In the genomic region with DNA sequence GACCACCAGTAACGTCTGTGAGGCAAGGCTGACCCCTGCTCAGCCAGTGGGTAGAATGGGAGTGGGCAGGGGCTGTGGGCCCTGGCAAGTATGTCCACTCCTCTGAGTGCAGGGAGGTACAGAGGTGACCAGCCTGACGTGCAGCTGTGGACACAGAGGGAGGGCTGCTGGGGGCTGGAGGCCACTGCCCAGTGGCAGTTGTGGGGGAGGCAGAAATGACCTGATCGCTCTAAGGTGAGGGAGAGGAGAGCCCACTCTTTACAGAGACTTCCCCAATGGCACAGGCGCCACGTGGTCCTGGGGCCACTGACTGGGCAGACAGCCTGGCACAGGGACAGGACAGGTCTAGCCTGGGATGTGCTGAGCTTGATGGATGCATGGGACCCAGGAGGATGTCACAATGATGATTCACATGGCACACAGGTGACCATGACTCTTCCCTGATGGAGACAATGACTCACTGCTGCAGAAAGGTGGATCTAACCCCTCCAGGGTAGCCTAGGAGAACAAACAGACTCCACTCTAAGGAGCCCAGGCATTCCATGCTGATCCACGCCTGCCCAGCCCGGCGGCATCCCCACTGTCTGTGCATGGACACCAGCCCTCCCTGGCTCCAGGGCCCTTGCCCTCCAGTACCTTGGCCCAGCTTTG, we compare ENCODE assay signal across 9 cellular contexts. TPM values are rescaled to one million over a fixed set of nuclear protein-coding genes. Genes with fewer than 3 reads are reported as not detected.
DNase-seq lines count a peak whose midpoint lies in the region; ATAC-seq and TF ChIP-seq lines count a peak whose summit lies in the region.
"Had no signal": no experiment of that assay in that cellular context is flagged by ENCODE, and none has a peak within 500 bp of the region (broad histone marks: within the 10 kb centered on the region; RNA-seq: fewer than 3 reads in every experiment).

No MANE protein-coding gene starts in this region.

- RAD21 ChIA-PET in HCT116 (lab: Charles Lee; ENCODE audit: low non-redundant PET in 1 of 2, low total read pairs in 2 of 2, uncharacterized antibody in 2 of 2, unreplicated experiment in 2 of 2) = no interaction called here

- intact Hi-C loops in HCT116 (cut with micrococcal nuclease) = no loop called here
- intact Hi-C loops in right cardiac atrium (cut with DNase I) = no loop called here
- intact Hi-C loops in colonic mucosa (cut with DNase I) = loop anchor here (10.0 kb wide), 1 partner anchor 89 kb away; no protein-coding TSS in a partner anchor

- peak; percentile 92 for DNase-seq in HCT116 (ENCODE audit: low read depth, low spot score)
- no peak for DNase-seq in activated CD4-positive, alpha-beta memory T cell treated with anti-CD3 and anti-CD28 coated beads, Interleukin-2, amount 10 ng/mL, durations not matched to agents 7 days and 5 days
- DNase-seq in right cardiac atrium = peak in 2 of 3 donors; percentile 3 to 36
- no peak for DNase-seq in stimulated activated effector memory CD8-positive, alpha-beta T cell treated with anti-CD3 and anti-CD28 coated beads, Interleukin-12 subunit alpha, Interleukin-12 subunit beta, amount 100 ng/mL, for 72 hours (ENCODE audit: low spot score in 2 of 2)
- no peak for DNase-seq in GDM1 (lab: John Stamatoyannopoulos, UW)
- DNase-seq in BE2C = no peak
- no peak for DNase-seq in colonic mucosa

- H3K4me2 ChIP-seq in HCT116 (ENCODE audit: low read length) = peak overlapping the region; percentile 64

- H3K9ac ChIP-seq in HCT116 (ENCODE audit: low read length) (peak overlapping the region; percentile 65), colonic mucosa (ENCODE audit: low read depth in 2 of 2, low read length in 2 of 2) (peak overlapping the region in 1 of 2 donors; percentile 24)

- WGBS in right cardiac atrium = 88% methylated on average over 8 of the region's 8 CpGs

- H3K9me3 ChIP-seq in HCT116 (ENCODE audit: control insufficient read depth in 1 of 2, insufficient read depth in 1 of 2, low read depth in 1 of 2, low read length in 2 of 2) = no peaks in the 10 kb centered on the region
- no peaks in the 10 kb centered on the region for H3K9me3 ChIP-seq in right cardiac atrium (ENCODE audit: control insufficient read depth, low read length)
- H3K9me3 ChIP-seq in BE2C = no peaks in the 10 kb centered on the region
- no peaks in the 10 kb centered on the region for H3K9me3 ChIP-seq in colonic mucosa
- H3K9me3 ChIP-seq: SJSA1 had no signal

- TF ChIP-seq POLR2A in HCT116 (IDR thresholded peaks at IDR 0.05; ENCODE audit: borderline replicate concordance, extremely low read depth, insufficient read depth, insufficient read length) = no peak

- peaks cover 14 to 29% of the 10 kb centered on the region in 2 experiments; a peak in 3 of 4 replicates for H3K36me3 ChIP-seq in HCT116 (ENCODE audit: control insufficient read depth in 1 of 2, insufficient read depth in 2 of 2, low read length in 2 of 2)
- H3K36me3 ChIP-seq in BE2C = peaks cover 37% of the 10 kb centered on the region
- H3K36me3 ChIP-seq in colonic mucosa = no peaks in the 10 kb centered on the region

- H3K27ac Mint-ChIP-seq in activated CD4-positive, alpha-beta memory T cell treated with anti-CD3 and anti-CD28 coated beads, Interleukin-2, amount 10 ng/mL, durations not matched to agents 7 days and 5 days = peak overlapping the region; percentile 26
- H3K27ac Mint-ChIP-seq in stimulated activated effector memory CD8-positive, alpha-beta T cell treated with anti-CD3 and anti-CD28 coated beads, Interleukin-12 subunit alpha, Interleukin-12 subunit beta, amount 100 ng/mL, for 72 hours = peak overlapping the region; percentile 92

- H3K27ac ChIP-seq in HCT116 (ENCODE audit: low read depth, low read length) (peak overlapping the region; percentile 63), right cardiac atrium (ENCODE audit: low read length) (no peak overlapping the region), colonic mucosa (no peak overlapping the region)
- H3K27ac ChIP-seq: SJSA1 had no signal

- H3K4me3 Mint-ChIP-seq in activated CD4-positive, alpha-beta memory T cell treated with anti-CD3 and anti-CD28 coated beads, Interleukin-2, amount 10 ng/mL, durations not matched to agents 7 days and 5 days = no peak overlapping the region
- H3K4me3 Mint-ChIP-seq in stimulated activated effector memory CD8-positive, alpha-beta T cell treated with anti-CD3 and anti-CD28 coated beads, Interleukin-12 subunit alpha, Interleukin-12 subunit beta, amount 100 ng/mL, for 72 hours = peak overlapping the region; percentile 47

- H4K20me1 ChIP-seq in HCT116 (ENCODE audit: insufficient read depth) = peaks cover 7% of the 10 kb centered on the region; the same call in 1 of the 2 replicates

- no peak for TF ChIP-seq CTCF in HCT116 (IDR thresholded peaks at IDR 0.05 in 2 of 3, conservative IDR thresholded peaks at IDR 0.05 in 1 of 3; ENCODE audit: borderline replicate concordance in 1 of 3, insufficient read depth in 1 of 3, low read depth in 2 of 3, low read length in 2 of 3)
- no peak for TF ChIP-seq CTCF in BE2C (IDR thresholded peaks at IDR 0.05; ENCODE audit: low read depth, low read length)
- no peak for TF ChIP-seq CTCF in colonic mucosa (IDR thresholded peaks at IDR 0.05)

- H3K4me1 Mint-ChIP-seq in activated CD4-positive, alpha-beta memory T cell treated with anti-CD3 and anti-CD28 coated beads, Interleukin-2, amount 10 ng/mL, durations not matched to agents 7 days and 5 days = peaks cover 43% of the 10 kb centered on the region
- peaks cover 85% of the 10 kb centered on the region for H3K4me1 Mint-ChIP-seq in stimulated activated effector memory CD8-positive, alpha-beta T cell treated with anti-CD3 and anti-CD28 coated beads, Interleukin-12 subunit alpha, Interleukin-12 subunit beta, amount 100 ng/mL, for 72 hours

- H3K9me2 ChIP-seq in HCT116 (ENCODE audit: insufficient read depth) = no peaks in the 10 kb centered on the region

- peaks cover 16 to 48% of the 10 kb centered on the region in 2 experiments for H3K4me1 ChIP-seq in HCT116 (ENCODE audit: control insufficient read depth in 1 of 2, insufficient read depth in 2 of 2, low read length in 2 of 2)
- no peaks in the 10 kb centered on the region for H3K4me1 ChIP-seq in right cardiac atrium (ENCODE audit: control insufficient read depth, insufficient read depth, low read length)
- H3K4me1 ChIP-seq in BE2C = no peaks in the 10 kb centered on the region
- no peaks in the 10 kb centered on the region for H3K4me1 ChIP-seq in colonic mucosa

- CTCF ChIA-PET in HCT116 (lab: Charles Lee) = interaction anchor here (0.6 kb wide), 1 partner anchor 78 kb away, joined by 3 read pairs; no protein-coding TSS in a partner anchor
- CTCF ChIA-PET in activated CD4-positive, alpha-beta memory T cell treated with anti-CD3 and anti-CD28 coated beads, Interleukin-2, amount 10 ng/mL, durations not matched to agents 7 days and 5 days (lab: Charles Lee) = no interaction called here

- no peaks in the 10 kb centered on the region for H3K27me3 Mint-ChIP-seq in activated CD4-positive, alpha-beta memory T cell treated with anti-CD3 and anti-CD28 coated beads, Interleukin-2, amount 10 ng/mL, durations not matched to agents 7 days and 5 days

- no TSS peak for BruUV-seq in HCT116 (replicated peaks; lab: Mats Ljungman, UMichigan)

- no peak for TF ChIP-seq RAD21 in HCT116 (IDR thresholded peaks at IDR 0.05; ENCODE audit: low read depth)

- peak; percentile 83 for ATAC-seq in HCT116
- no peak for ATAC-seq in right cardiac atrium
- ATAC-seq in stimulated activated effector memory CD8-positive, alpha-beta T cell treated with anti-CD3 and anti-CD28 coated beads, Interleukin-12 subunit alpha, Interleukin-12 subunit beta, amount 100 ng/mL, for 72 hours = peak; percentile 52
- ATAC-seq in GM18907 (IDR thresholded peaks at IDR 0.05; ENCODE audit: unreplicated experiment) = no peak

- H3K9me3 Mint-ChIP-seq in activated CD4-positive, alpha-beta memory T cell treated with anti-CD3 and anti-CD28 coated beads, Interleukin-2, amount 10 ng/mL, durations not matched to agents 7 days and 5 days = no peaks in the 10 kb centered on the region
- H3K9me3 Mint-ChIP-seq in stimulated activated effector memory CD8-positive, alpha-beta T cell treated with anti-CD3 and anti-CD28 coated beads, Interleukin-12 subunit alpha, Interleukin-12 subunit beta, amount 100 ng/mL, for 72 hours = no peaks in the 10 kb centered on the region

- peaks cover 26% of the 10 kb centered on the region for H3K36me3 Mint-ChIP-seq in activated CD4-positive, alpha-beta memory T cell treated with anti-CD3 and anti-CD28 coated beads, Interleukin-2, amount 10 ng/mL, durations not matched to agents 7 days and 5 days (ENCODE audit: low read depth)
- peaks cover 69% of the 10 kb centered on the region for H3K36me3 Mint-ChIP-seq in stimulated activated effector memory CD8-positive, alpha-beta T cell treated with anti-CD3 and anti-CD28 coated beads, Interleukin-12 subunit alpha, Interleukin-12 subunit beta, amount 100 ng/mL, for 72 hours

- H3K79me2 ChIP-seq in HCT116 (ENCODE audit: insufficient read depth, low read length) = peaks cover 97% of the 10 kb centered on the region

- H3K27me3 ChIP-seq in HCT116 (ENCODE audit: insufficient read depth, low read length) = no peaks in the 10 kb centered on the region
- no peaks in the 10 kb centered on the region for H3K27me3 ChIP-seq in right cardiac atrium (ENCODE audit: control insufficient read depth, insufficient read depth)
- H3K27me3 ChIP-seq in BE2C = no peaks in the 10 kb centered on the region
- no peaks in the 10 kb centered on the region for H3K27me3 ChIP-seq in colonic mucosa
- H3K27me3 ChIP-seq: SJSA1 had no signal

- POLR2A ChIA-PET in HCT116 (lab: Charles Lee) = interaction anchor here (0.9 to 1.4 kb wide), 3 partner anchors 8 to 78 kb away, joined by 3 to 5 read pairs (median 4); a partner anchor contains a TSS
- POLR2A ChIA-PET in activated CD4-positive, alpha-beta memory T cell treated with anti-CD3 and anti-CD28 coated beads, Interleukin-2, amount 10 ng/mL, durations not matched to agents 7 days and 5 days (lab: Charles Lee) = no interaction called here

- H2AFZ ChIP-seq in HCT116 (ENCODE audit: low read depth, low read length, poor library complexity, severe bottlenecking) = no peak overlapping the region

- 0 out of 4 replicates have a peak overlapping the region, but pooled peaks of 1 of the 2 experiments have one; percentile 7 for H3K4me3 ChIP-seq in HCT116 (replicated peaks in 1 of 2; ENCODE audit: low read depth in 1 of 2, low read length in 2 of 2)
- H3K4me3 ChIP-seq in right cardiac atrium (ENCODE audit: low read length) = no peak overlapping the region
- no peak overlapping the region for H3K4me3 ChIP-seq in BE2C (ENCODE audit: low read depth, low read length)
- H3K4me3 ChIP-seq in colonic mucosa = no peak overlapping the region
- H3K4me3 ChIP-seq: SJSA1 had no signal

TF ChIP-seq in HCT116, 20 proteins besides CTCF, POLR2A, EP300 and RAD21 (continues in another document):
- TF ChIP-seq TCF7L2 (IDR thresholded peaks at IDR 0.05; ENCODE audit: borderline replicate concordance, extremely low read depth, insufficient read depth, insufficient read length) = no peak
- TF ChIP-seq JUND (IDR thresholded peaks at IDR 0.05) = peak; percentile 99

RNA-seq across cellular contexts. Expression of a gene that starts 7.7 kb away (rescaled TPM):
- 75.0 TPM for total RNA-seq in HCT116 (2021; ENCODE audit: unreplicated experiment)
- 33.5 and 34.7 TPM in 2 replicates for polyA plus RNA-seq in HCT116 (2012)
- total RNA-seq in activated CD4-positive, alpha-beta memory T cell treated with anti-CD3 and anti-CD28 coated beads, Interleukin-2, amount 10 ng/mL, durations not matched to agents 7 days and 5 days = 10 to 100 TPM; 68.7 to 71.4 TPM
- total RNA-seq in right cardiac atrium = 10 to 100 TPM; 11.0 to 19.7 (median 15.5) TPM
- polyA plus RNA-seq in right cardiac atrium = 15.6 TPM
- 28.2 TPM for polyA plus RNA-seq in BE2C (2012; ENCODE audit: insufficient read depth, insufficient read length, low read depth)
- total RNA-seq in colonic mucosa = 10 to 100 TPM; 17.1 to 27.3 TPM

Comparison
In these comparisons a context has a peak if more than half of its experiments do, and no peak if none do; other contexts are left out.
1. ATAC-seq: peak in HCT116 (single experiment) and stimulated activated effector memory CD8-positive, alpha-beta T cell treated with anti-CD3 and anti-CD28 coated beads, Interleukin-12 subunit alpha, Interleukin-12 subunit beta, amount 100 ng/mL, for 72 hours (single experiment); none in right cardiac atrium (0 of 2) and GM18907 (single experiment).
2. DNase-seq: peak in HCT116 (single experiment) and right cardiac atrium (2 of 3); none in activated CD4-positive, alpha-beta memory T cell treated with anti-CD3 and anti-CD28 coated beads, Interleukin-2, amount 10 ng/mL, durations not matched to agents 7 days and 5 days (single experiment), stimulated activated effector memory CD8-positive, alpha-beta T cell treated with anti-CD3 and anti-CD28 coated beads, Interleukin-12 subunit alpha, Interleukin-12 subunit beta, amount 100 ng/mL, for 72 hours (0 of 2), GDM1 (single experiment), BE2C (single experiment) and colonic mucosa (single experiment).